Comparison of ENCODE assay signal across 8 cellular contexts in genomic region chr1:161766102-161766981, GRCh38. TPM values are rescaled to one million over a fixed set of nuclear protein-coding genes. Genes with fewer than 3 reads are reported as not detected.
DNase-seq lines count a peak whose midpoint lies in the region.

ATF6 (plus strand) TSS chr1:161766320; CDS start chr1:161766361, 41 bp downstream.

- peaks cover 41% of the 10 kb centered on the region for H3K4me1 Mint-ChIP-seq in activated naive CD4-positive, alpha-beta T cell treated with anti-CD3 and anti-CD28 coated beads for 36 hours (ENCODE audit: low read depth)

- H3K4me1 ChIP-seq in ES-I3 (ENCODE audit: insufficient read depth, low read length) = no peaks in the 10 kb centered on the region

- CTCF ChIA-PET in activated naive CD4-positive, alpha-beta T cell treated with anti-CD3 and anti-CD28 coated beads for 36 hours (lab: Charles Lee) = interaction anchor here (0.7 to 1.9 kb wide), 5 partner anchors 17 to 1925 kb away, joined by 3 to 8 read pairs (median 4); partner anchors contain the start of gene DUSP12

- H3K36me3 ChIP-seq in ES-I3 (ENCODE audit: insufficient read depth, low read length) = no peaks in the 10 kb centered on the region

- no peaks in the 10 kb centered on the region for H3K36me3 Mint-ChIP-seq in activated naive CD4-positive, alpha-beta T cell treated with anti-CD3 and anti-CD28 coated beads for 36 hours (ENCODE audit: low read depth)

- DNase-seq in HCEC 1CT (peak; percentile 94), MV-4-11 (lab: John Stamatoyannopoulos, UW) (peak; percentile 91), SK-N-DZ (ENCODE audit: low spot score) (peak; percentile 89), germinal center (ENCODE audit: low spot score) (peak; percentile 79), nucleus accumbens (lab: John Stamatoyannopoulos, UW) (peak in 55 of 56 donors; percentile 24 to 91 (median 78)), superior temporal gyrus (ENCODE audit: extremely low spot score) (peak; percentile 94)
- DNase-seq in activated naive CD4-positive, alpha-beta T cell treated with anti-CD3 and anti-CD28 coated beads for 36 hours = peak; percentile 91

- no peaks in the 10 kb centered on the region for H3K9me3 Mint-ChIP-seq in activated naive CD4-positive, alpha-beta T cell treated with anti-CD3 and anti-CD28 coated beads for 36 hours

- H3K9me3 ChIP-seq in ES-I3 (ENCODE audit: control insufficient read depth, insufficient read depth, low read length) = no peaks in the 10 kb centered on the region

- H3K27ac Mint-ChIP-seq in activated naive CD4-positive, alpha-beta T cell treated with anti-CD3 and anti-CD28 coated beads for 36 hours = peak within 1 kb of the TSS; percentile 97

- intact Hi-C loops in activated naive CD4-positive, alpha-beta T cell treated with anti-CD3 and anti-CD28 coated beads for 36 hours (cut with micrococcal nuclease) = loop anchor here (1.0 to 10.0 kb wide), 6 partner anchors 17 to 796 kb away; partner anchors contain the start of genes DUSP12, UAP1 and UHMK1

- peak within 1 kb of the TSS; percentile 93 for H3K9ac ChIP-seq in ES-I3 (ENCODE audit: low read depth, low read length)

- peak within 1 kb of the TSS; percentile 96 for H3K4me3 Mint-ChIP-seq in activated naive CD4-positive, alpha-beta T cell treated with anti-CD3 and anti-CD28 coated beads for 36 hours

- no peaks in the 10 kb centered on the region for H3K27me3 Mint-ChIP-seq in activated naive CD4-positive, alpha-beta T cell treated with anti-CD3 and anti-CD28 coated beads for 36 hours (ENCODE audit: low read depth)

RNA-seq across cellular contexts. Expression of gene ATF6, which starts in this region (rescaled TPM):
- polyA plus RNA-seq in SK-N-DZ (2014; cell fraction: cytosol; rRNA removed) = 14.4 and 16.7 TPM in 2 replicates
- 7.1 and 7.8 TPM in 2 replicates for polyA plus RNA-seq in SK-N-DZ (2014; cell fraction: nucleus; rRNA removed)
- 10 to 100 TPM; 23.5 to 24.6 TPM for total RNA-seq in activated naive CD4-positive, alpha-beta T cell treated with anti-CD3 and anti-CD28 coated beads for 36 hours

Comparison
In these comparisons a context has a peak if more than half of its experiments do, and no peak if none do; other contexts are left out.
1. Peak in every context shown above with its lines: DNase-seq.